24 cellular contexts compared by ENCODE assay signal in the genomic region with DNA sequence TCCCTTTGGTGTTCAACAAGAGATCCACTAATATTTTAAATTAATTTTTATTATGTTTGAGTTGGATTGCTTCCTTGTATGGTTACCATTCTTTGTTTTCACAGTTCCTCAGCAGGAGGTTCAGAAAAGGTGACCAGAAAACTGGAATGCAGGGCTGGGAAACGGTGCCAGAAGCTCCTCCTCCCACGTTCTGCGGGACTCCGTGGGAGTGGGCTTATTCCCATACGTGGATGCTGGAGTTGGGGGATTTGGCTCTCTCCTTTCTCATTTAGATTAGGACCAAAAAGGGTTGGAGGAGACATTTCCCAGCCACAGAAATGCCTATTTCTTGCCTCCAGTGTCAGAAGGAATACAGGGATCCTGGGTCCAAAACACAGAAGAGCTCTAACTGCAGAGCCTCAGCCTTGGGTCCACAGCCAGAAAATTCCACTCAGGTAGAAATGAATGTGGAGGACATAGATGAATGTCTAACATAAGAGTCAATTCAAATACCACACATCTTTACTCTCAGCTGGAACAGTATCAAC. TPM values are rescaled to one million over a fixed set of nuclear protein-coding genes. Genes with fewer than 3 reads are reported as not detected.
A peak's percentile ranks its signal among the peaks of the same experiment; 100 is the strongest.
DNase-seq lines count a peak whose midpoint lies in the region; ATAC-seq and TF ChIP-seq lines count a peak whose summit lies in the region.
"Had no signal": no experiment of that assay in that cellular context is flagged by ENCODE, and none has a peak within 500 bp of the region (broad histone marks: within the 10 kb centered on the region; RNA-seq: fewer than 3 reads in every experiment).

No MANE protein-coding gene starts in this region.

- peaks cover 5% of the 10 kb centered on the region for H3F3A ChIP-seq in neural progenitor cell (ENCODE audit: low read depth)

- ATAC-seq in right cardiac atrium (no peak), left cardiac atrium (no peak), aorta (ENCODE audit: low FRiP score) (no peak)
- ATAC-seq: left lobe of liver, mucosa of descending colon, upper lobe of right lung had no signal

- H3K36me3 ChIP-seq in esophagus squamous epithelium (no peaks in the 10 kb centered on the region), neural progenitor cell (no peaks in the 10 kb centered on the region), aorta (ENCODE audit: control insufficient read depth in 1 of 2, insufficient read depth in 2 of 2, low read length in 1 of 2) (peaks cover 0 to 3% of the 10 kb centered on the region in 2 donors)
- H3K36me3 ChIP-seq: BLaER1, colonic mucosa, neutrophil, spleen, upper lobe of right lung had no signal

- no peak overlapping the region for H3K4me3 Mint-ChIP-seq in neural progenitor cell
- H3K4me3 Mint-ChIP-seq: activated CD4-positive, alpha-beta T cell treated with anti-CD3 and anti-CD28 coated beads, Interleukin-2, amount 10 ng/mL, durations not matched to agents 7 days and 5 days; activated naive CD4-positive, alpha-beta T cell treated with anti-CD3 and anti-CD28 coated beads, Interleukin-2, amount 50 U/mL, for 24 hours; IgD-negative memory B cell had no signal

- H3K36me3 Mint-ChIP-seq in neural progenitor cell: no peaks in the 10 kb centered on the region
- H3K36me3 Mint-ChIP-seq: activated naive CD4-positive, alpha-beta T cell treated with anti-CD3 and anti-CD28 coated beads, Interleukin-2, amount 50 U/mL, for 24 hours; IgD-negative memory B cell had no signal

- no peak for TF ChIP-seq POLR2A in esophagus squamous epithelium (IDR thresholded peaks at IDR 0.05)

- intact Hi-C loops in right cardiac atrium (cut with DNase I): no loop called here
- intact Hi-C loops in left cardiac atrium (cut with DNase I): no loop called here
- intact Hi-C loops in esophagus squamous epithelium (cut with DNase I): no loop called here
- intact Hi-C loops in aorta (cut with DNase I): loop anchor here in 1 of 2 donors (10.0 kb wide), 1 partner anchor 50 kb away; no protein-coding TSS in a partner anchor

- H2AFZ ChIP-seq in neural progenitor cell (replicated peaks): peak overlapping the region; percentile 3

- in situ Hi-C loops in GM13976 (cut with MboI; ENCODE audit: low sequenced_read_pairs, unreplicated experiment): no loop called here

- H3K27me3 Mint-ChIP-seq in neural progenitor cell (ENCODE audit: insufficient read depth, low read depth): peaks cover 2% of the 10 kb centered on the region
- H3K27me3 Mint-ChIP-seq: activated naive CD4-positive, alpha-beta T cell treated with anti-CD3 and anti-CD28 coated beads, Interleukin-2, amount 50 U/mL, for 24 hours had no signal

- H3K9me3 ChIP-seq in right cardiac atrium (ENCODE audit: control insufficient read depth, low read length) (no peaks in the 10 kb centered on the region), esophagus squamous epithelium (no peaks in the 10 kb centered on the region), neural progenitor cell (ENCODE audit: low read depth) (no peaks in the 10 kb centered on the region), aorta (ENCODE audit: control insufficient read depth, low read length) (no peaks in the 10 kb centered on the region)
- H3K9me3 ChIP-seq: BLaER1, colonic mucosa, mucosa of descending colon, neutrophil, SK-N-SH, spleen, upper lobe of right lung had no signal

- H3K4me1 Mint-ChIP-seq in neural progenitor cell: peaks cover 41% of the 10 kb centered on the region
- H3K4me1 Mint-ChIP-seq: activated CD4-positive, alpha-beta T cell treated with anti-CD3 and anti-CD28 coated beads, Interleukin-2, amount 10 ng/mL, durations not matched to agents 7 days and 5 days; activated naive CD4-positive, alpha-beta T cell treated with anti-CD3 and anti-CD28 coated beads, Interleukin-2, amount 50 U/mL, for 24 hours; IgD-negative memory B cell had no signal

- no peak overlapping the region for H3K9ac ChIP-seq in neural progenitor cell
- H3K9ac ChIP-seq: BLaER1, SK-N-SH had no signal

- no peak overlapping the region for H3K4me3 ChIP-seq in right cardiac atrium (ENCODE audit: low read length)
- H3K4me3 ChIP-seq in esophagus squamous epithelium: no peak overlapping the region
- H3K4me3 ChIP-seq in neural progenitor cell: no peak overlapping the region
- H3K4me3 ChIP-seq in aorta (ENCODE audit: low read length in 2 of 2): no peak overlapping the region
- H3K4me3 ChIP-seq: BLaER1, colonic mucosa, mucosa of descending colon, spleen, upper lobe of right lung had no signal

- H3K27ac Mint-ChIP-seq in neural progenitor cell: no peak overlapping the region
- H3K27ac Mint-ChIP-seq: activated CD4-positive, alpha-beta T cell treated with anti-CD3 and anti-CD28 coated beads, Interleukin-2, amount 10 ng/mL, durations not matched to agents 7 days and 5 days; activated naive CD4-positive, alpha-beta T cell treated with anti-CD3 and anti-CD28 coated beads, Interleukin-2, amount 50 U/mL, for 24 hours; IgD-negative memory B cell had no signal

- no peaks in the 10 kb centered on the region for H4K20me1 ChIP-seq in neural progenitor cell (ENCODE audit: low read depth)
- H4K20me1 ChIP-seq: BLaER1 had no signal

- WGBS in right cardiac atrium: 21% methylated on average over 5 of the region's 5 CpGs
- WGBS in esophagus squamous epithelium, 2 donors: 45 to 46% methylated on average over 5 of the region's 5 CpGs
- WGBS in aorta, 2 donors: 4 to 7% methylated on average over 5 of the region's 5 CpGs

- H3K79me2 ChIP-seq in neural progenitor cell (ENCODE audit: low read depth): no peaks in the 10 kb centered on the region

- H3K27me3 ChIP-seq in right cardiac atrium (ENCODE audit: control insufficient read depth, insufficient read depth): no peaks in the 10 kb centered on the region
- H3K27me3 ChIP-seq in esophagus squamous epithelium: no peaks in the 10 kb centered on the region
- H3K27me3 ChIP-seq in neural progenitor cell: no peaks in the 10 kb centered on the region
- H3K27me3 ChIP-seq in aorta (ENCODE audit: control insufficient read depth in 1 of 2, insufficient read depth in 2 of 2, low read length in 1 of 2): no peaks in the 10 kb centered on the region
- H3K27me3 ChIP-seq: BLaER1, colonic mucosa, neutrophil, spleen, upper lobe of right lung had no signal

- H3K4me1 ChIP-seq in right cardiac atrium (ENCODE audit: control insufficient read depth, insufficient read depth, low read length): peaks cover 30% of the 10 kb centered on the region
- H3K4me1 ChIP-seq in esophagus squamous epithelium: peaks cover 0 to 52% (median 10%) of the 10 kb centered on the region in 3 donors
- peaks cover 40% of the 10 kb centered on the region for H3K4me1 ChIP-seq in neural progenitor cell
- peaks cover 9 to 15% of the 10 kb centered on the region in 2 donors for H3K4me1 ChIP-seq in aorta (ENCODE audit: control insufficient read depth in 1 of 2, insufficient read depth in 2 of 2, low read length in 2 of 2)
- H3K4me1 ChIP-seq: colonic mucosa had no signal

- peak overlapping the region; percentile 46 for H3K4me2 ChIP-seq in neural progenitor cell
- H3K4me2 ChIP-seq: BLaER1, SK-N-SH had no signal

- TF ChIP-seq CTCF in esophagus squamous epithelium (IDR thresholded peaks at IDR 0.05) (no peak), neural progenitor cell (IDR thresholded peaks at IDR 0.05) (no peak), GM13976 (IDR thresholded peaks at IDR 0.05; ENCODE audit: borderline replicate concordance, control extremely low read depth, extremely low read depth, insufficient read depth, missing control alignments) (no peak)

- no peaks in the 10 kb centered on the region for H3K9me3 Mint-ChIP-seq in neural progenitor cell
- H3K9me3 Mint-ChIP-seq: activated CD4-positive, alpha-beta T cell treated with anti-CD3 and anti-CD28 coated beads, Interleukin-2, amount 10 ng/mL, durations not matched to agents 7 days and 5 days; activated naive CD4-positive, alpha-beta T cell treated with anti-CD3 and anti-CD28 coated beads, Interleukin-2, amount 50 U/mL, for 24 hours; IgD-negative memory B cell had no signal

- no peak for DNase-seq in right cardiac atrium
- DNase-seq in left cardiac atrium: no peak
- no peak for DNase-seq in esophagus squamous epithelium (lab: John Stamatoyannopoulos, UW)
- no peak for DNase-seq in neural progenitor cell (ENCODE audit: low spot score)
- DNase-seq in aorta: no peak
- no peak for DNase-seq in activated CD4-positive, CD25-positive, alpha-beta regulatory T cell treated with anti-CD3 and anti-CD28 coated beads, Interleukin-2, amount 50 U/mL, for 72 hours
- DNase-seq in GM13976 (ENCODE audit: low spot score): no peak
- no peak for DNase-seq in amygdala (lab: John Stamatoyannopoulos, UW)
- DNase-seq: activated CD4-positive, alpha-beta T cell treated with anti-CD3 and anti-CD28 coated beads, Interleukin-2, amount 10 ng/mL, durations not matched to agents 7 days and 5 days; colonic mucosa; MM.1S; mucosa of descending colon; NCI-H1436; NCI-H510A; SK-N-SH; spleen; stimulated activated CD4-positive, alpha-beta T cell treated with anti-CD3 and anti-CD28 coated beads, Interleukin-4, amount 100 ng/mL, for 24 hours; stimulated activated naive CD4-positive, alpha-beta T cell treated with Interleukin-2 at 50 U/mL for 16 hours; upper lobe of right lung had no signal

- peak overlapping the region; percentile 75 for H3K27ac ChIP-seq in right cardiac atrium (ENCODE audit: low read length)
- peak overlapping the region in 3 of 4 donors; percentile 81 to 87 (median 83) for H3K27ac ChIP-seq in esophagus squamous epithelium
- H3K27ac ChIP-seq in neural progenitor cell: no peak overlapping the region
- peak overlapping the region; percentile 54 to 93 for H3K27ac ChIP-seq in aorta (ENCODE audit: low read depth in 1 of 2, low read length in 2 of 2)
- H3K27ac ChIP-seq: BLaER1, colonic mucosa, neutrophil, spleen, upper lobe of right lung had no signal

RNA-seq across cellular contexts. Expression of a gene that starts 56.0 kb away (rescaled TPM):
- total RNA-seq in right cardiac atrium: 100 to 1,000 TPM; 347 to 511 (median 454) TPM
- 225 TPM for polyA plus RNA-seq in right cardiac atrium
- total RNA-seq in left cardiac atrium: 100 to 1,000 TPM; 465 to 617 TPM
- total RNA-seq in esophagus squamous epithelium: 100 to 1,000 TPM in 1 of 4 donors, 10 to 100 TPM in 3; 23.3 to 359 (median 72.2) TPM
- 10.1 and 16.1 TPM in 2 replicates for total RNA-seq in neural progenitor cell (ENCODE audit: low replicate concordance)
- 1,000 to 10,000 TPM in 1 of 2 donors, 100 to 1,000 TPM in 1; 591 to 1,478 TPM for total RNA-seq in aorta
- polyA plus RNA-seq in aorta: 100 to 1,000 TPM; 371 to 372 TPM
